ENCODE assay signal across 1 cellular context in the genomic region with DNA sequence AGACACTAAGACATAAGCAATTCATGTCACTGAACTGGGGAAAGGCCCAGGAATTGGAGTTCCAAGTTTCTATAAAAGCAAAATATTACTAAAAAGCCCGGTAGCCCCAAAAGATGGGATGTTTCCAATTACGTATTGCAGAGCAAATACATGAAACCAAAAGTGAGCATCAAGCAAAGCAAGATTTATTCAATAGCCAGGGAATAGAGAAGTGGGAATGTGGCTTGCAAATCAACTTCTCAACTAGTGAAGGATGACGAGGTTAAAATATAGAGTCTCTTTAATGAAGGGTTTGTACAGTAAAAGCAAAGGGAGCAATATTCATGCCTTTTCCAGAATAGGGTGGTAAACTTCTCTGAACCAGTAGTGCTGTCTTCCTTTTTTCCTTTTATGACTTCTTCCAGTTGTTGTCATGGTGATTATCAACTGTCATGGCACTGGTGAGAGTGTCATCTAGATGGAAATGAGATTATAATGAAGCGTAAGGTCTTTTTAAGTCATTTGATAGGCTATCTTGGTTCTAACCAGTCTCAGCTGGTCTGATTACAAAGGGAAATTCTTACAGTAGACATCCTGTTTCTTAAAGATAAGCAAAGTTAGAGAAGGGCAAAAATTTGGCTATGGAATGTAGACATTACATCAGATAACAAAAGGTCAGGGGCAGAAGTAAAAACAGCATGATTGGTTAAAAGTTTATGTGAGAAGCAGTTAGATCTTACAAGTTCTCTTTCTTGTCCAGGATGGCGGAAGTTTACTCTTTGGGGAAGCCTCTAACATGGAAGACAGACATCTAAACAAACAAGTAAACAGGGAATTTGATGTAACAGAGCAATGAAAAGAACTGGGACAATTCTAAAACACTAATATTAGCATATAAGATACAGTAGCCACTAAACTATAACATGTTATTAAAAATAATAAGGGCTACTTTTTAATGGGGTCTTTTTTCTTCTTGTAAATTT.
TF ChIP-seq lines count a peak whose summit lies in the region.

No MANE protein-coding gene starts in this region.

TF ChIP-seq in GM23338, 12 proteins besides CTCF, POLR2A, EP300 and RAD21:
- TF ChIP-seq, protein P1, sequence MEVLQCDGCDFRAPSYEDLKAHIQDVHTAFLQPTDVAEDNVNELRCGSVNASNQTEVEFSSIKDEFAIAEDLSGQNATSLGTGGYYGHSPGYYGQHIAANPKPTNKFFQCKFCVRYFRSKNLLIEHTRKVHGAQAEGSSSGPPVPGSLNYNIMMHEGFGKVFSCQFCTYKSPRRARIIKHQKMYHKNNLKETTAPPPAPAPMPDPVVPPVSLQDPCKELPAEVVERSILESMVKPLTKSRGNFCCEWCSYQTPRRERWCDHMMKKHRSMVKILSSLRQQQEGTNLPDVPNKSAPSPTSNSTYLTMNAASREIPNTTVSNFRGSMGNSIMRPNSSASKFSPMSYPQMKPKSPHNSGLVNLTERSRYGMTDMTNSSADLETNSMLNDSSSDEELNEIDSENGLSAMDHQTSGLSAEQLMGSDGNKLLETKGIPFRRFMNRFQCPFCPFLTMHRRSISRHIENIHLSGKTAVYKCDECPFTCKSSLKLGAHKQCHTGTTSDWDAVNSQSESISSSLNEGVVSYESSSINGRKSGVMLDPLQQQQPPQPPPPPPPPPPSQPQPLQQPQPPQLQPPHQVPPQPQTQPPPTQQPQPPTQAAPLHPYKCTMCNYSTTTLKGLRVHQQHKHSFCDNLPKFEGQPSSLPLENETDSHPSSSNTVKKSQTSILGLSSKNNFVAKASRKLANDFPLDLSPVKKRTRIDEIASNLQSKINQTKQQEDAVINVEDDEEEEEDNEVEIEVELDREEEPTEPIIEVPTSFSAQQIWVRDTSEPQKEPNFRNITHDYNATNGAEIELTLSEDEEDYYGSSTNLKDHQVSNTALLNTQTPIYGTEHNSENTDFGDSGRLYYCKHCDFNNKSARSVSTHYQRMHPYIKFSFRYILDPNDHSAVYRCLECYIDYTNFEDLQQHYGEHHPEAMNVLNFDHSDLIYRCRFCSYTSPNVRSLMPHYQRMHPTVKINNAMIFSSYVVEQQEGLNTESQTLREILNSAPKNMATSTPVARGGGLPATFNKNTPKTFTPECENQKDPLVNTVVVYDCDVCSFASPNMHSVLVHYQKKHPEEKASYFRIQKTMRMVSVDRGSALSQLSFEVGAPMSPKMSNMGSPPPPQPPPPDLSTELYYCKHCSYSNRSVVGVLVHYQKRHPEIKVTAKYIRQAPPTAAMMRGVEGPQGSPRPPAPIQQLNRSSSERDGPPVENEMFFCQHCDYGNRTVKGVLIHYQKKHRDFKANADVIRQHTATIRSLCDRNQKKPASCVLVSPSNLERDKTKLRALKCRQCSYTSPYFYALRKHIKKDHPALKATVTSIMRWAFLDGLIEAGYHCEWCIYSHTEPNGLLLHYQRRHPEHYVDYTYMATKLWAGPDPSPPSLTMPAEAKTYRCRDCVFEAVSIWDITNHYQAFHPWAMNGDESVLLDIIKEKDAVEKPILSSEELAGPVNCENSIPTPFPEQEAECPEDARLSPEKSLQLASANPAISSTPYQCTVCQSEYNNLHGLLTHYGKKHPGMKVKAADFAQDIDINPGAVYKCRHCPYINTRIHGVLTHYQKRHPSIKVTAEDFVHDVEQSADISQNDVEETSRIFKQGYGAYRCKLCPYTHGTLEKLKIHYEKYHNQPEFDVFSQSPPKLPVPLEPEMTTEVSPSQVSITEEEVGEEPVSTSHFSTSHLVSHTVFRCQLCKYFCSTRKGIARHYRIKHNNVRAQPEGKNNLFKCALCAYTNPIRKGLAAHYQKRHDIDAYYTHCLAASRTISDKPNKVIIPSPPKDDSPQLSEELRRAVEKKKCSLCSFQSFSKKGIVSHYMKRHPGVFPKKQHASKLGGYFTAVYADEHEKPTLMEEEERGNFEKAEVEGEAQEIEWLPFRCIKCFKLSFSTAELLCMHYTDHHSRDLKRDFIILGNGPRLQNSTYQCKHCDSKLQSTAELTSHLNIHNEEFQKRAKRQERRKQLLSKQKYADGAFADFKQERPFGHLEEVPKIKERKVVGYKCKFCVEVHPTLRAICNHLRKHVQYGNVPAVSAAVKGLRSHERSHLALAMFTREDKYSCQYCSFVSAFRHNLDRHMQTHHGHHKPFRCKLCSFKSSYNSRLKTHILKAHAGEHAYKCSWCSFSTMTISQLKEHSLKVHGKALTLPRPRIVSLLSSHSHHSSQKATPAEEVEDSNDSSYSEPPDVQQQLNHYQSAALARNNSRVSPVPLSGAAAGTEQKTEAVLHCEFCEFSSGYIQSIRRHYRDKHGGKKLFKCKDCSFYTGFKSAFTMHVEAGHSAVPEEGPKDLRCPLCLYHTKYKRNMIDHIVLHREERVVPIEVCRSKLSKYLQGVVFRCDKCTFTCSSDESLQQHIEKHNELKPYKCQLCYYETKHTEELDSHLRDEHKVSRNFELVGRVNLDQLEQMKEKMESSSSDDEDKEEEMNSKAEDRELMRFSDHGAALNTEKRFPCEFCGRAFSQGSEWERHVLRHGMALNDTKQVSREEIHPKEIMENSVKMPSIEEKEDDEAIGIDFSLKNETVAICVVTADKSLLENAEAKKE (CRISPR knock-in tag; IDR thresholded peaks at IDR 0.05) = no peak
- no peak for TF ChIP-seq ZNF331 (CRISPR knock-in tag; IDR thresholded peaks at IDR 0.05; ENCODE audit: low read depth)
